In the genomic region with DNA sequence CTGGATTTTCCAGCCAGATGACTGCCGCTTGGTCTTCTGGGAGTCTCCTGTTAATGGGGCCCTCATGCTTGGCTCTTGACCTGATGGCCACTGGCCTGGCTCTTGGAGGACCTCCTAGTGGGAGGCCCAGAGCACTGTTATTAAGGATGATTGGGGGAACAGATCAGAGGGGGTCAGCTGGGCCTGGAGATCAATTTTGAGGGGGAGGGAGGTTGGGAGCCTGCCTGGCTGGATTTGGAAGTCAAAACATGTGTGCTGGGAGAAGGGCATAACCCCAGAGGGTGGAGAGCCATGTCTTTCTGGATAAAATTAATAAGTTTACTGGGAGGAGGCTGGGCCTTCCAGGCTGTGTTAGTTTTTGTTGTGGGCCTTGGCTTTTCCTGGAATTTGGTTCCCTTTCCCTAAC, we compare ENCODE assay signal across 10 cellular contexts. TPM values are rescaled to one million over a fixed set of nuclear protein-coding genes. Genes with fewer than 3 reads are reported as not detected.
DNase-seq lines count a peak whose midpoint lies in the region; ATAC-seq and TF ChIP-seq lines count a peak whose summit lies in the region.
"Had no signal": no experiment of that assay in that cellular context is flagged by ENCODE, and none has a peak within 500 bp of the region (broad histone marks: within the 10 kb centered on the region; RNA-seq: fewer than 3 reads in every experiment).

No MANE protein-coding gene starts in this region.

- H3K9ac ChIP-seq in SU-DHL-6 (ENCODE audit: low read length) (no peak overlapping the region), fibroblast of lung (ENCODE audit: insufficient read depth, low read length) (no peak overlapping the region), parathyroid adenoma (no peak overlapping the region)
- H3K9ac ChIP-seq: KMS-11 had no signal

- H3K36me3 Mint-ChIP-seq in CD4-positive, CD25-positive, alpha-beta regulatory T cell: peaks cover 3% of the 10 kb centered on the region

- ATAC-seq in CD4-positive, CD25-positive, alpha-beta regulatory T cell (ENCODE audit: low read depth in 2 of 2): no peak
- ATAC-seq in GM21529 (IDR thresholded peaks at IDR 0.05; ENCODE audit: unreplicated experiment): no peak
- no peak for ATAC-seq in GM21390 (IDR thresholded peaks at IDR 0.05; ENCODE audit: unreplicated experiment)

- H3K36me3 ChIP-seq in CD4-positive, CD25-positive, alpha-beta regulatory T cell (ENCODE audit: control insufficient read depth, insufficient read depth, low read length): no peaks in the 10 kb centered on the region
- H3K36me3 ChIP-seq in SU-DHL-6 (ENCODE audit: low read length) (0 out of 2 replicates have a peak, but pooled peaks cover 6% of the 10 kb centered on the region), fibroblast of lung (ENCODE audit: control insufficient read depth, insufficient read depth, low read length) (no peaks in the 10 kb centered on the region), parathyroid adenoma (ENCODE audit: control insufficient read depth, insufficient read depth, low read length) (no peaks in the 10 kb centered on the region)

- peak overlapping the region in 3 of 4 donors; percentile 25 to 96 (median 88) for H3K4me3 Mint-ChIP-seq in CD4-positive, CD25-positive, alpha-beta regulatory T cell

- H4K20me1 ChIP-seq in SU-DHL-6 (ENCODE audit: low read depth, low read length) (no peaks in the 10 kb centered on the region), fibroblast of lung (ENCODE audit: control insufficient read depth, extremely low read depth, insufficient read depth, low read length) (no peaks in the 10 kb centered on the region)

- TF ChIP-seq CTCF in SU-DHL-6 (IDR thresholded peaks at IDR 0.05; ENCODE audit: insufficient read depth, low read length, poor library complexity, severe bottlenecking) (no peak), fibroblast of lung (conservative IDR thresholded peaks at IDR 0.05 in 1 of 2, IDR thresholded peaks at IDR 0.05 in 1 of 2; ENCODE audit: low read depth in 1 of 2, low read length in 2 of 2) (no peak), parathyroid adenoma (IDR thresholded peaks at IDR 0.05) (no peak)

- H3K27me3 ChIP-seq in CD4-positive, CD25-positive, alpha-beta regulatory T cell (ENCODE audit: control insufficient read depth, insufficient read depth, low read length): no peaks in the 10 kb centered on the region
- H3K27me3 ChIP-seq in SU-DHL-6 (ENCODE audit: low read length) (no peaks in the 10 kb centered on the region), fibroblast of lung (ENCODE audit: control insufficient read depth, insufficient read depth, low read length) (no peaks in the 10 kb centered on the region), parathyroid adenoma (ENCODE audit: control insufficient read depth, insufficient read depth, low read length) (no peaks in the 10 kb centered on the region)

- H3K27ac Mint-ChIP-seq in CD4-positive, CD25-positive, alpha-beta regulatory T cell: peak overlapping the region in 1 of 3 donors; percentile 36

- no peaks in the 10 kb centered on the region for H3K9me3 ChIP-seq in CD4-positive, CD25-positive, alpha-beta regulatory T cell (ENCODE audit: control insufficient read depth in 2 of 2, low read length in 2 of 2)
- H3K9me3 ChIP-seq in SU-DHL-6 (ENCODE audit: insufficient read depth, low read length) (no peaks in the 10 kb centered on the region), fibroblast of lung (ENCODE audit: control insufficient read depth, insufficient read depth, low read depth, low read length) (no peaks in the 10 kb centered on the region), parathyroid adenoma (ENCODE audit: control insufficient read depth, low read length) (no peaks in the 10 kb centered on the region)

- H3K4me1 Mint-ChIP-seq in CD4-positive, CD25-positive, alpha-beta regulatory T cell: peaks cover 2 to 26% (median 8%) of the 10 kb centered on the region in 4 donors

- no peak overlapping the region for H3K27ac ChIP-seq in CD4-positive, CD25-positive, alpha-beta regulatory T cell (ENCODE audit: insufficient read depth, low read length, poor library complexity, severe bottlenecking)
- H3K27ac ChIP-seq in SU-DHL-6 (ENCODE audit: low read depth, low read length) (no peak overlapping the region), fibroblast of lung (ENCODE audit: insufficient read depth, low read length) (no peak overlapping the region), parathyroid adenoma (peak overlapping the region; percentile 42)
- H3K27ac ChIP-seq: KMS-11 had no signal

- H3K4me2 ChIP-seq in SU-DHL-6 (ENCODE audit: low read depth, low read length, poor library complexity, severe bottlenecking) (peak overlapping the region; percentile 85), fibroblast of lung (ENCODE audit: extremely low read depth, insufficient read depth, low read length) (peak overlapping the region; percentile 54), parathyroid adenoma (ENCODE audit: low read length) (no peak overlapping the region)

- H2AFZ ChIP-seq in SU-DHL-6 (ENCODE audit: low read depth, low read length, severe bottlenecking) (no peak overlapping the region), fibroblast of lung (ENCODE audit: low read length) (peak overlapping the region; percentile 4), parathyroid adenoma (peak overlapping the region; percentile 5)

- no peaks in the 10 kb centered on the region for H3K27me3 Mint-ChIP-seq in CD4-positive, CD25-positive, alpha-beta regulatory T cell

- H3K9me3 Mint-ChIP-seq in CD4-positive, CD25-positive, alpha-beta regulatory T cell: peaks cover 0 to 5% (median 3%) of the 10 kb centered on the region in 7 donors

- no peak overlapping the region for H3K4me3 ChIP-seq in CD4-positive, CD25-positive, alpha-beta regulatory T cell (ENCODE audit: low read depth, low read length)
- H3K4me3 ChIP-seq in SU-DHL-6 (ENCODE audit: insufficient read depth, low read length, poor library complexity, severe bottlenecking) (peak overlapping the region; percentile 75), fibroblast of lung (replicated peaks in 1 of 4; ENCODE audit: control extremely low read depth in 1 of 4, insufficient read depth in 1 of 4, low read depth in 3 of 4, low read length in 4 of 4) (no peak overlapping the region), parathyroid adenoma (ENCODE audit: low read depth, low read length) (no peak overlapping the region)

- no peaks in the 10 kb centered on the region for H3K9me2 ChIP-seq in SU-DHL-6 (replicated peaks; ENCODE audit: insufficient read depth, low read length)

- no peak for DNase-seq in CD4-positive, CD25-positive, alpha-beta regulatory T cell
- peak in 1 of 2 donors; percentile 53 for DNase-seq in fibroblast of lung (ENCODE audit: low read depth in 2 of 2)
- no peak for DNase-seq in NCI-H1048 (lab: John Stamatoyannopoulos, UW)
- no peak for DNase-seq in hepatic stellate cell (ENCODE audit: low spot score)
- DNase-seq: stimulated activated CD4-positive, alpha-beta T cell treated with anti-CD3 and anti-CD28 coated beads, Interleukin-2, amount 100 ng/mL, for 48 hours had no signal

- H3K79me2 ChIP-seq in SU-DHL-6 (ENCODE audit: insufficient read depth, low read length): no peaks in the 10 kb centered on the region
- no peaks in the 10 kb centered on the region for H3K79me2 ChIP-seq in fibroblast of lung (ENCODE audit: control insufficient read depth, insufficient read depth, low read length)
- no peaks in the 10 kb centered on the region for H3K79me2 ChIP-seq in parathyroid adenoma

- H3K4me1 ChIP-seq in CD4-positive, CD25-positive, alpha-beta regulatory T cell (ENCODE audit: control insufficient read depth, insufficient read depth, low read length, poor library complexity, severe bottlenecking): peaks cover 11% of the 10 kb centered on the region
- peaks cover 7% of the 10 kb centered on the region for H3K4me1 ChIP-seq in fibroblast of lung (ENCODE audit: control insufficient read depth, extremely low read depth, insufficient read depth, low read length)
- peaks cover 2% of the 10 kb centered on the region for H3K4me1 ChIP-seq in parathyroid adenoma

- peaks cover 13% of the 10 kb centered on the region for H3F3A ChIP-seq in SU-DHL-6 (ENCODE audit: insufficient read depth)

RNA-seq across cellular contexts. Expression of gene FGGY, which starts 1.3 kb away (rescaled TPM):
- total RNA-seq in CD4-positive, CD25-positive, alpha-beta regulatory T cell: 7.7 TPM
- polyA plus RNA-seq in CD4-positive, CD25-positive, alpha-beta regulatory T cell: 1 to 10 TPM; 1.9 to 5.9 (median 3.9) TPM
- total RNA-seq in fibroblast of lung: 32.1 and 32.4 TPM in 2 replicates
- 9.5 and 9.7 TPM in 2 replicates for polyA plus RNA-seq in fibroblast of lung
- polyA plus RNA-seq in fibroblast of lung (2012): 9.7 and 10.6 TPM in 2 replicates
- polyA minus RNA-seq in fibroblast of lung (ENCODE audit: low replicate concordance): 20.0 and 26.2 TPM in 2 replicates
